In the genomic region with DNA sequence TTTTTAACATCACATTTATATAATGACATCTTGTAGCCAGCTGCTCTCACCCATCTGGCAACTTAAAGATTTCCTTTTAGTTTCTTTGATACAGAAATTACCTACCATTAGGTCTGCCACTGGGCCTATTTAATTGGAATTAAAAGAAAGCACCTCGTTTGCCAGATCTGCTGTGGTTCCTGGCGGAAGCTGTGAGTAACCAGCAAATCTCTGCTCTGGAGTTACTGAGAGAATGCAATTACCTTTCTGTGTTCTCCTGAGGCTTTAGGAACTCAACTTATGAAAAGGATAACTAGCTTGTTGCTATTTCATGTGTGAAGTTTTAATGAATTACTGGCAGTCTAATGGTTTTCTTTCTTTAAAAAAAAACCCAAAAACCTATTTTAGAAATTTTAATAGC, we compare ENCODE assay signal across 21 cellular contexts.
"Had no signal": no experiment of that assay in that cellular context is flagged by ENCODE, and none has a peak within 500 bp of the region (broad histone marks: within the 10 kb centered on the region; RNA-seq: fewer than 3 reads in every experiment).

No MANE protein-coding gene starts in this region.

- H3K9me3 ChIP-seq: heart right ventricle, testis, uterus had no signal

- DNase-seq: activated CD4-positive, alpha-beta T cell treated with anti-CD3 and anti-CD28 coated beads, Interleukin-2, amount 10 ng/mL, durations not matched to agents 7 days and 5 days; activated CD8-positive, alpha-beta memory T cell treated with anti-CD3 and anti-CD28 coated beads, Interleukin-2, amount 10 ng/mL, durations not matched to agents 7 days and 5 days; activated CD8-positive, alpha-beta T cell treated with anti-CD3 and anti-CD28 coated beads for 36 hours; activated effector memory CD4-positive, alpha-beta T cell treated with anti-CD3 and anti-CD28 coated beads, Interleukin-2, amount 50 U/mL, for 16 hours; activated naive CD4-positive, alpha-beta T cell treated with anti-CD3 and anti-CD28 coated beads, Interleukin-2, amount 10 ng/mL, durations not matched to agents 7 days and 5 days; activated T-cell treated with anti-CD3 and anti-CD28 coated beads for 4 hours; amygdala; effector CD4-positive, alpha-beta T cell; heart right ventricle; left colon; mesenchymal stem cell; nephron progenitor cell; occipital lobe; posterior cingulate gyrus; stimulated activated CD4-positive, alpha-beta T cell treated with anti-CD3 and anti-CD28 coated beads, Interleukin-2, amount 100 ng/mL, for 48 hours; stimulated activated CD8-positive, alpha-beta memory T cell treated with anti-CD3 and anti-CD28 coated beads, Interleukin-4, amount 100 ng/mL, for 48 hours; stimulated activated naive B cell treated with anti-CD40 and anti-IgM and Interleukin-4, amounts not matched to agents 10 μg/mL and 1 μg/mL and 100 μg/mL, for 72 hours; testis; trophoblast cell; uterus had no signal

- H3K36me3 ChIP-seq: cardiac muscle cell, heart right ventricle, uterus had no signal

- H3K27ac ChIP-seq: cardiac muscle cell, heart right ventricle, testis, uterus had no signal

- H3K4me3 ChIP-seq: cardiac muscle cell, heart right ventricle, testis, uterus had no signal

- ATAC-seq: activated CD8-positive, alpha-beta memory T cell treated with anti-CD3 and anti-CD28 coated beads, Interleukin-2, amount 10 ng/mL, durations not matched to agents 7 days and 5 days; activated CD8-positive, alpha-beta T cell treated with anti-CD3 and anti-CD28 coated beads for 36 hours; heart right ventricle; left colon; stimulated activated naive B cell treated with anti-CD40 and anti-IgM and Interleukin-4, amounts not matched to agents 10 μg/mL and 1 μg/mL and 100 μg/mL, for 72 hours had no signal

- H3K4me1 ChIP-seq: testis, uterus had no signal

- H3K27me3 ChIP-seq: cardiac muscle cell, testis, uterus had no signal
